In genomic region chrX:48782795-48783194, GRCh38 we compare ENCODE assay signal across 1 cellular context.
TF ChIP-seq lines count a peak whose summit lies in the region.

No MANE protein-coding gene starts in this region.

TF ChIP-seq in K562, 482 proteins besides CTCF, POLR2A, EP300 and RAD21 (continues in another document):
- TF ChIP-seq BRF1 (IDR thresholded peaks at IDR 0.05; ENCODE audit: borderline replicate concordance, extremely low read depth, insufficient read length) (no peak), TAF7 (tag; IDR thresholded peaks at IDR 0.05) (no peak), FOXK2 (conservative IDR thresholded peaks at IDR 0.05 in 1 of 2, IDR thresholded peaks at IDR 0.05 in 1 of 2; ENCODE audit: low read depth in 2 of 2) (no peak), DPF2 (IDR thresholded peaks at IDR 0.05) (peak; percentile 96), RFX1 (IDR thresholded peaks at IDR 0.05) (no peak), RBM14 (IDR thresholded peaks at IDR 0.05; ENCODE audit: borderline replicate concordance, insufficient read depth, low read depth, low read length) (no peak), SMARCA4 (IDR thresholded peaks at IDR 0.05) (peak; percentile 96), ZBTB9 (CRISPR knock-in tag; IDR thresholded peaks at IDR 0.05) (no peak), CBX1 (IDR thresholded peaks at IDR 0.05; ENCODE audit: low read depth) (peak; percentile 42; the same call in 1 of the 2 replicates), RBM25 (IDR thresholded peaks at IDR 0.05; ENCODE audit: low read depth, low read length, severe bottlenecking) (peak; percentile 71), RBM22 (IDR thresholded peaks at IDR 0.05; ENCODE audit: low read depth, low read length, poor library complexity, severe bottlenecking) (no peak), ZNF146 (CRISPR knock-in tag; IDR thresholded peaks at IDR 0.05; ENCODE audit: unreplicated experiment) (no peak), ZNF740 (CRISPR knock-in tag; IDR thresholded peaks at IDR 0.05) (peak; percentile 70), ZNF740 (tag; IDR thresholded peaks at IDR 0.05) (peak in 1 of 2 experiments; percentile 81; a peak in 1 of 4 replicates), RUNX1 (IDR thresholded peaks at IDR 0.05; ENCODE audit: low read depth) (peak; percentile 91), ASH1L (IDR thresholded peaks at IDR 0.05; ENCODE audit: borderline replicate concordance, low read depth, partially characterized antibody) (no peak), MYC (IDR thresholded peaks at IDR 0.05; ENCODE audit: low read depth, low read length) (peak; percentile 74), MYC (CRISPR knock-in tag; IDR thresholded peaks at IDR 0.05; ENCODE audit: borderline replicate concordance, low read depth) (no peak), CHD7 (IDR thresholded peaks at IDR 0.05; ENCODE audit: low read depth, low read length) (no peak), ZNF23 (CRISPR knock-in tag; IDR thresholded peaks at IDR 0.05) (no peak), BRF2 (IDR thresholded peaks at IDR 0.05; ENCODE audit: borderline replicate concordance, insufficient read depth, insufficient read length) (no peak), ARNT (IDR thresholded peaks at IDR 0.05) (peak in 1 of 2 experiments; percentile 66; a peak in 1 of 4 replicates), ZBTB2 (IDR thresholded peaks at IDR 0.05) (0 out of 2 replicates have a peak, but pooled peaks have one; percentile 67), FUS (optimal IDR thresholded peaks at IDR 0.05; ENCODE audit: low read depth, low read length) (no peak), PHF21A (IDR thresholded peaks at IDR 0.05; ENCODE audit: borderline replicate concordance, low read depth) (no peak), CGGBP1 (CRISPR knock-in tag; IDR thresholded peaks at IDR 0.05) (no peak), MXI1 (IDR thresholded peaks at IDR 0.05; ENCODE audit: low read depth, low read length) (peak; percentile 52; the same call in 1 of the 2 replicates), TRIM24 (IDR thresholded peaks at IDR 0.05) (peak; percentile 85 to 93), ZBTB7A (IDR thresholded peaks at IDR 0.05; ENCODE audit: borderline replicate concordance, control insufficient read depth, low read depth, low read length) (peak; percentile 84), MCM2 (IDR thresholded peaks at IDR 0.05; ENCODE audit: low read depth) (no peak), XRCC4 (IDR thresholded peaks at IDR 0.05; ENCODE audit: extremely low read depth, insufficient read depth, insufficient read length) (no peak), ZFP1 (CRISPR knock-in tag; IDR thresholded peaks at IDR 0.05) (no peak), TAF1 (IDR thresholded peaks at IDR 0.05; ENCODE audit: control insufficient read depth, extremely low read depth, insufficient read depth, low read length, severe bottlenecking) (peak; percentile 60), MLLT1 (IDR thresholded peaks at IDR 0.05) (peak in 1 of 2 experiments; percentile 66; a peak in 2 of 4 replicates), UBTF (IDR thresholded peaks at IDR 0.05; ENCODE audit: borderline replicate concordance in 1 of 2, low read depth in 2 of 2, low read length in 2 of 2) (0 out of 4 replicates have a peak, but pooled peaks of 1 of the 2 experiments have one; percentile 46), ZNF184 (CRISPR knock-in tag; IDR thresholded peaks at IDR 0.05) (no peak), ZNF239 (CRISPR knock-in tag; IDR thresholded peaks at IDR 0.05) (no peak), U2AF2 (optimal IDR thresholded peaks at IDR 0.05; ENCODE audit: low read depth, low read length) (no peak), STAT5B (CRISPR knock-in tag; IDR thresholded peaks at IDR 0.05) (no peak), POLR2AphosphoS5 (IDR thresholded peaks at IDR 0.05; ENCODE audit: control insufficient read depth, insufficient read depth, low read depth, low read length) (peak; percentile 97)
